ENCODE assay signal across 14 cellular contexts in the genomic region with DNA sequence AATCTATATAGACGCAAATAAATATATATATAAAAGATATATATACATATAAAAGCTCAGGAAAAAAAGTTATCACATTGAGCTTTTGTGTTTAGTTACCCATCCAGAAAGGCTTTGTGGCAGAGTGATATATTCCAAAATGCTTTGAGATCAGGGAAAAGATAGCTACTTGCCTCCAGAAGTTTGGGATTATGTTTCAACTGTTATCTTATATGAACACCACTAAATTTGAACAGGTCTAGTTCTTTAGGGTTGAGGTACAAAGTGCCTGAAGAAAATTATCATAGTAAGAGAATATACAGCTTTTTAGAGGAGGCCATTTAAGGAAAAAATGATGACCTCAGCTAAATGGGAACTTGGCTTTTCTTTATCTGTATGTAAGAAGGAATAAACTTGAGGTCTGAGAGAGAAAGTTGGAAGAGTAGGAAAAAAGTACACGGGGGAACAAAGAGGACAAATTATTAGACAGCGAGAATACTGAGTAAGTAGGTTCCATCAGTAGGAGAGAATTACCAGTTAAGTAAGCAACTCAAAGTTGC. TPM values are rescaled to one million over a fixed set of nuclear protein-coding genes. Genes with fewer than 3 reads are reported as not detected.
DNase-seq lines count a peak whose midpoint lies in the region; ATAC-seq and TF ChIP-seq lines count a peak whose summit lies in the region.
"Had no signal": no experiment of that assay in that cellular context is flagged by ENCODE, and none has a peak within 500 bp of the region (broad histone marks: within the 10 kb centered on the region; RNA-seq: fewer than 3 reads in every experiment).

No MANE protein-coding gene starts in this region.

- peak overlapping the region; percentile 33 for H3K4me3 Mint-ChIP-seq in CD8-positive, alpha-beta T cell
- H3K4me3 Mint-ChIP-seq: WTC11 had no signal

- peak overlapping the region; percentile 11 for H3K27ac Mint-ChIP-seq in CD8-positive, alpha-beta T cell
- H3K27ac Mint-ChIP-seq: WTC11 had no signal

- peaks cover 18% of the 10 kb centered on the region for H3F3A ChIP-seq in GM23248 (ENCODE audit: insufficient read depth)

- no peak overlapping the region for H2AFZ ChIP-seq in GM23248

- H3K4me3 ChIP-seq in CD8-positive, alpha-beta T cell (ENCODE audit: low read depth, low read length), result no peak overlapping the region
- H3K4me3 ChIP-seq in endocrine pancreas (ENCODE audit: control insufficient read depth, insufficient read depth, low read length) (peak overlapping the region; percentile 94), transverse colon (no peak overlapping the region), GM23248 (no peak overlapping the region)
- H3K4me3 ChIP-seq: thoracic aorta had no signal

- H3K27ac ChIP-seq in 22Rv1 (peak overlapping the region; percentile 90; the same call in 1 of the 2 replicates), transverse colon (no peak overlapping the region), GM23248 (no peak overlapping the region)
- no peak overlapping the region for H3K27ac ChIP-seq in CD8-positive, alpha-beta T cell (ENCODE audit: low read depth, low read length)
- H3K27ac ChIP-seq: thoracic aorta had no signal

- TF ChIP-seq POLR2A in transverse colon (IDR thresholded peaks at IDR 0.05), result no peak

- in situ Hi-C loops in transverse colon (cut with MboI; ENCODE audit: low pct_ligation_motif_present in 1 of 4, low pct_unique_long_range_greater_than_20kb in 1 of 4, low sequenced_read_pairs in 3 of 4) (no loop called here), GM23248 (cut with MboI) (no loop called here)

- peaks cover 81% of the 10 kb centered on the region for H3K79me2 ChIP-seq in GM23248 (ENCODE audit: insufficient read depth)

- H3K4me2 ChIP-seq in GM23248 (ENCODE audit: unreplicated experiment), result no peak overlapping the region

- POLR2A ChIA-PET in CD8-positive, alpha-beta T cell (lab: Charles Lee), result no interaction called here

- 76 to 80% methylated on average over 3 of the region's 3 CpGs for WGBS in transverse colon (ENCODE audit: low coverage in 1 of 2), 2 donors
- whole genome bisulfite sequencing in GM23248 (ENCODE audit: low coverage in 1 of 2, low lambda C conversion rate in 2 of 2, missing lambda C conversion rate in 2 of 2), 2 experiments, result 74 to 80% methylated on average over 3 of the region's 3 CpGs

- no peaks in the 10 kb centered on the region for H3K27me3 Mint-ChIP-seq in CD8-positive, alpha-beta T cell (ENCODE audit: low read depth)

- TF ChIP-seq EP300 in transverse colon (IDR thresholded peaks at IDR 0.05; ENCODE audit: low read depth), result no peak

- H3K9me2 ChIP-seq in GM23248 (ENCODE audit: insufficient read depth), result no peaks in the 10 kb centered on the region

- H3K4me1 ChIP-seq in CD8-positive, alpha-beta T cell (ENCODE audit: insufficient read depth, low read length), result peaks cover 31% of the 10 kb centered on the region
- H3K4me1 ChIP-seq in endocrine pancreas (ENCODE audit: control insufficient read depth, insufficient read depth, low read length), result peaks cover 32% of the 10 kb centered on the region
- peaks cover 6 to 32% (median 21%) of the 10 kb centered on the region in 4 donors for H3K4me1 ChIP-seq in transverse colon
- H3K4me1 ChIP-seq in GM23248 (ENCODE audit: insufficient read depth), result peaks cover 21% of the 10 kb centered on the region; the same call in 1 of the 2 replicates

- H3K9me3 Mint-ChIP-seq in CD8-positive, alpha-beta T cell, result no peaks in the 10 kb centered on the region
- H3K9me3 Mint-ChIP-seq: WTC11 had no signal

- CTCF ChIA-PET in CD8-positive, alpha-beta T cell (lab: Charles Lee), result no interaction called here

- DNase-seq in CD8-positive, alpha-beta T cell, result no peak
- peak; percentile 22 for DNase-seq in OCI-M1 (lab: John Stamatoyannopoulos, UW)
- DNase-seq in transverse colon, result no peak
- DNase-seq in GM23248, result no peak
- DNase-seq in NCI-H1694 (lab: John Stamatoyannopoulos, UW), result no peak
- DNase-seq in NCI-H2227 (lab: John Stamatoyannopoulos, UW; ENCODE audit: unreplicated experiment), result no peak
- DNase-seq: aorta, head of caudate nucleus, NCI-H1105 treated with DMSO at 0.1 percent for 48 hours, NCI-H226 had no signal

- H3K36me3 Mint-ChIP-seq in CD8-positive, alpha-beta T cell, result peaks cover 22% of the 10 kb centered on the region
- H3K36me3 Mint-ChIP-seq: WTC11 had no signal

- H3K9me3 ChIP-seq in CD8-positive, alpha-beta T cell (ENCODE audit: low read length), result no peaks in the 10 kb centered on the region
- no peaks in the 10 kb centered on the region for H3K9me3 ChIP-seq in endocrine pancreas (ENCODE audit: control insufficient read depth, low read length)
- H3K9me3 ChIP-seq in transverse colon, result no peaks in the 10 kb centered on the region
- H3K9me3 ChIP-seq in GM23248 (ENCODE audit: low read depth), result no peaks in the 10 kb centered on the region
- H3K9me3 ChIP-seq: thoracic aorta had no signal

- TF ChIP-seq CTCF in 22Rv1 (IDR thresholded peaks at IDR 0.05), result no peak
- TF ChIP-seq CTCF in CD8-positive, alpha-beta T cell (IDR thresholded peaks at IDR 0.05), result no peak
- no peak for TF ChIP-seq CTCF in transverse colon (IDR thresholded peaks at IDR 0.05)

- peaks cover 13% of the 10 kb centered on the region for H4K20me1 ChIP-seq in GM23248 (ENCODE audit: insufficient read depth)

- intact Hi-C loops in CD8-positive, alpha-beta T cell (cut with DNase I, micrococcal nuclease), result loop anchor here (5.0 to 10.0 kb wide), 9 partner anchors 256 to 1436 kb away; a partner anchor contains a TSS
- intact Hi-C loops in transverse colon (cut with DNase I; ENCODE audit: low total_unique reads), result no loop called here

- no peaks in the 10 kb centered on the region for H3K27me3 ChIP-seq in CD8-positive, alpha-beta T cell (ENCODE audit: insufficient read depth, low read length)
- H3K27me3 ChIP-seq in endocrine pancreas (ENCODE audit: control insufficient read depth, insufficient read depth, low read length), result no peaks in the 10 kb centered on the region
- no peaks in the 10 kb centered on the region for H3K27me3 ChIP-seq in transverse colon
- no peaks in the 10 kb centered on the region for H3K27me3 ChIP-seq in GM23248 (replicated peaks; ENCODE audit: insufficient read depth)

- no peak for ATAC-seq in CD8-positive, alpha-beta T cell
- ATAC-seq: WTC11 had no signal

- peaks cover 68% of the 10 kb centered on the region for H3K4me1 Mint-ChIP-seq in CD8-positive, alpha-beta T cell (ENCODE audit: low read depth)

- H3K9ac ChIP-seq in endocrine pancreas (ENCODE audit: control insufficient read depth, insufficient read depth, low read length) (no peak overlapping the region), GM23248 (no peak overlapping the region)

- peaks cover 3% of the 10 kb centered on the region for H3K36me3 ChIP-seq in CD8-positive, alpha-beta T cell (ENCODE audit: insufficient read depth, low read length)
- H3K36me3 ChIP-seq in endocrine pancreas (ENCODE audit: control insufficient read depth, insufficient read depth, low read length) (no peaks in the 10 kb centered on the region), transverse colon (no peaks in the 10 kb centered on the region), GM23248 (ENCODE audit: low read depth) (no peaks in the 10 kb centered on the region)
- H3K36me3 ChIP-seq: thoracic aorta had no signal

RNA-seq across cellular contexts. Expression of a gene that starts 2.4 kb away (rescaled TPM):
- total RNA-seq in CD8-positive, alpha-beta T cell, result 1 to 10 TPM; 7.6 to 8.5 TPM
- 10 to 100 TPM in 3 of 4 donors, 1 to 10 TPM in 1; 7.8 to 18.7 (median 16.4) TPM for total RNA-seq in transverse colon
- 23.8 and 24.2 TPM in 2 replicates for total RNA-seq in GM23248 (2014; rRNA removed; shearing (Covaris generic))
- 50.5 and 51.6 TPM in 2 replicates for polyA plus RNA-seq in GM23248 (2016; fragmentation: Nextera tagmentation; extraction: Ambion mirVana)

RNA-seq across cellular contexts. Expression of a gene that starts 2.6 kb away (rescaled TPM):
- total RNA-seq in CD8-positive, alpha-beta T cell, result 10 to 100 TPM; 12.5 to 13.2 TPM
- total RNA-seq in transverse colon, result 10 to 100 TPM; 21.0 to 47.8 (median 31.6) TPM
- 13.8 and 17.0 TPM in 2 replicates for total RNA-seq in GM23248 (2014; rRNA removed; shearing (Covaris generic))
- polyA plus RNA-seq in GM23248 (2016; fragmentation: Nextera tagmentation; extraction: Ambion mirVana), result 8.5 and 10.5 TPM in 2 replicates
